ENCODE assay signal across 9 cellular contexts in the genomic region with DNA sequence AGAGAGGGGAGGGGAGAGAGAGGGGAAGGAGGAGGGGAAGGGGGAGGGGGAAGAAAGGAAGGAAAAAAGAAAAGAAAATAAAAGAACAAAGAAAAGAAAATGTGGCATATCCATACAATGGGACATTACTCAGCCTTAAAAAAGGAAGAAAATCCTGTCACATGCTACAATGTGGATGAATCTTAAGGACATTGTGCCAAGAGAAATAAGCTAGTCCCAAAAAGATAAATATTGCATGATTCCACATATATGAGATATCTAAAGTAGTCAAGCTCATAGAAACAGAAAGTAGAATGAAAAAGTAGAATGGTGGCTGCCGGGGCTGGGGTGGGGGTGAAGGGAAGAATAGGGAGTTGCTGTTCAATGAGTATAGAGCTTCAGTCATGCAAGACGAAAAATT. TPM values are rescaled to one million over a fixed set of nuclear protein-coding genes. Genes with fewer than 3 reads are reported as not detected.
"Had no signal": no experiment of that assay in that cellular context is flagged by ENCODE, and none has a peak within 500 bp of the region (broad histone marks: within the 10 kb centered on the region; RNA-seq: fewer than 3 reads in every experiment).

No MANE protein-coding gene starts in this region.

- DNase-seq: H9, HCEC 1CT, KG1 had no signal

- H2AFZ ChIP-seq: GM23338 had no signal

- ATAC-seq: GM23338 had no signal

- H3K4me2 ChIP-seq: GM23338 had no signal

- FAIRE-seq: H1, H54, HTR-8/SVneo had no signal

- H3K4me3 ChIP-seq: GM23338 had no signal

RNA-seq across cellular contexts. Expression of a gene that starts 40.4 kb away (rescaled TPM):
- total RNA-seq: GM23338, H1, H9, HT-29 had no signal
- polyA plus RNA-seq: GM23338, H1, IgD-negative memory B cell had no signal
